Comparison of ENCODE assay signal across 8 cellular contexts in the genomic region with DNA sequence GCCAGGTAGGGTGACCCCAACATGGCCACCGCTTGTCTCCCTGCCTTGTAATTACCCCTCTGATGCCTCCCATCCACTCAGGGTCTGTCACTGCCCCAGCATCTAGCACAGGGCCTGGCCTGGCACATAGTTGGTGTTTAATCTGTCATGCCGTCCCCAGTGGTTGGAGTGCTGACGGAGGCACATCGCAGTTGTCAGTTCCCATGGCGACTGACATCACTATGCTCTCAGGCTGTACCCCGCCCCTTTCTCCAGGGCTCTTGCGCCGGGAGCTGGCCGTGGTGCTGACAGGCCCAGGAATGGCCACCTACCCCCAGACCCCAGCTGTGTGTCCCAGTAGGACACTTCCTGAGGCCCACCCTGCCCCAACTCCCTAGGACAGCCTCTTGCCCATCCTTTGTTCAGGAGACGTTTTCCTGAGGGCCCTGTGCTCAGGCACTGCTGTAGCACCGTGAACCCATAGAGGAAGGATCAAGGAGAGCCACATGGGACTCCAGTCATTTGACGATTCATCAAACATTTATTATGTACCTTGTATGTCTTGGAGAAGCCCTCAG. TPM values are rescaled to one million over a fixed set of nuclear protein-coding genes. Genes with fewer than 3 reads are reported as not detected.
A peak's percentile ranks its signal among the peaks of the same experiment; 100 is the strongest.
DNase-seq lines count a peak whose midpoint lies in the region; TF ChIP-seq lines count a peak whose summit lies in the region.

No MANE protein-coding gene starts in this region.

- H3K9me3 ChIP-seq in mesodermal cell (ENCODE audit: control insufficient read depth, low read length) (no peaks in the 10 kb centered on the region), PC-9 (ENCODE audit: insufficient read depth, low read depth) (no peaks in the 10 kb centered on the region)

- H4K20me1 ChIP-seq in PC-9 (ENCODE audit: insufficient read depth) = no peaks in the 10 kb centered on the region

- no peaks in the 10 kb centered on the region for H3K36me3 ChIP-seq in mesodermal cell (ENCODE audit: control insufficient read depth, insufficient read depth, low read length)
- H3K36me3 ChIP-seq in PC-9 (ENCODE audit: low read depth) = no peaks in the 10 kb centered on the region

- POLR2A ChIA-PET in PC-9 (lab: Charles Lee; ENCODE audit: unreplicated experiment) = no interaction called here

- H3K4me1 ChIP-seq in mesodermal cell (ENCODE audit: control insufficient read depth, insufficient read depth, low read length, poor library complexity, severe bottlenecking) = peaks cover 25% of the 10 kb centered on the region
- H3K4me1 ChIP-seq in PC-9 (replicated peaks; ENCODE audit: insufficient read depth) = no peaks in the 10 kb centered on the region

- intact Hi-C loops in dorsolateral prefrontal cortex (cut with DNase I) = no loop called here
- intact Hi-C loops in PC-9 (cut with micrococcal nuclease; ENCODE audit: unreplicated experiment) = no loop called here

- no peaks in the 10 kb centered on the region for H3K9me2 ChIP-seq in PC-9 (ENCODE audit: insufficient read depth)

- CTCF ChIA-PET in PC-9 (lab: Charles Lee) = no interaction called here

- H3K4me3 ChIP-seq in dorsolateral prefrontal cortex (no peak overlapping the region), mesodermal cell (ENCODE audit: extremely low read depth, insufficient read depth, low read length, poor library complexity, severe bottlenecking) (no peak overlapping the region), PC-9 (no peak overlapping the region)

- H3K27me3 ChIP-seq in dorsolateral prefrontal cortex (no peaks in the 10 kb centered on the region), PC-9 (ENCODE audit: insufficient read depth, low read depth) (no peaks in the 10 kb centered on the region)

- no peak overlapping the region for H2AFZ ChIP-seq in PC-9

- H3K79me2 ChIP-seq in PC-9 (ENCODE audit: low read depth) = no peaks in the 10 kb centered on the region

- BruUV-seq in PC-9 (replicated peaks; lab: Mats Ljungman, UMichigan) = no TSS peak

- no peaks in the 10 kb centered on the region for H3F3A ChIP-seq in PC-9 (ENCODE audit: insufficient read depth, low read depth)

- DNase-seq in Ammon's horn (ENCODE audit: low spot score) (peak; percentile 43), M059J (ENCODE audit: low read depth) (peak; percentile 51), dorsolateral prefrontal cortex (peak in 8 of 10 donors; percentile 22 to 54 (median 47)), AML-193 (lab: John Stamatoyannopoulos, UW) (no peak), PC-9 (no peak), NCI-H2029 (lab: John Stamatoyannopoulos, UW) (no peak)
- no peak for DNase-seq in stimulated activated CD4-positive, alpha-beta T cell treated with anti-CD3 and anti-CD28 coated beads, Interleukin-2, amount 100 ng/mL, for 24 hours

- H3K4me2 ChIP-seq in PC-9 = no peak overlapping the region

- WGBS in mesodermal cell (ENCODE audit: insufficient coverage in 2 of 2), 2 experiments = 10 to 15% methylated on average over 5 to 10 of the region's 12 CpGs

- no peak for TF ChIP-seq CTCF in dorsolateral prefrontal cortex (IDR thresholded peaks at IDR 0.05 in 54 of 56, conservative IDR thresholded peaks at IDR 0.05 in 2 of 56; ENCODE audit: low read depth in 1 of 56, partially characterized antibody in 56 of 56)
- no peak for TF ChIP-seq CTCF in PC-9 (conservative IDR thresholded peaks at IDR 0.05)

- H3K27ac ChIP-seq in dorsolateral prefrontal cortex (peak overlapping the region in 4 of 59 donors; percentile 3 to 66 (median 21)), mesodermal cell (ENCODE audit: low read depth, low read length, severe bottlenecking) (peak overlapping the region; percentile 18), PC-9 (no peak overlapping the region)

RNA-seq across cellular contexts. Expression of a gene that starts 23.0 kb away (rescaled TPM):
- total RNA-seq in M059J (2014; rRNA removed; shearing (Covaris generic)) = 0.89 and 2.1 TPM in 2 replicates
- total RNA-seq in dorsolateral prefrontal cortex = 10 to 100 TPM; 10.4 to 85.9 (median 23.1) TPM
- 7.6 TPM for polyA plus RNA-seq in mesodermal cell (2013, experiment 1 of 2)
- 6.7 TPM for polyA plus RNA-seq in mesodermal cell (2013, experiment 2 of 2)
- 2.3 and 3.1 TPM in 2 replicates for total RNA-seq in PC-9 (2021)

Comparison
In these comparisons a context has a peak if more than half of its experiments do, and no peak if none do; other contexts are left out.
1. DNase-seq: peak in Ammon's horn (single experiment), M059J (single experiment) and dorsolateral prefrontal cortex (8 of 10); none in AML-193 (0 of 2), PC-9 (0 of 2), NCI-H2029 (single experiment) and stimulated activated CD4-positive, alpha-beta T cell treated with anti-CD3 and anti-CD28 coated beads, Interleukin-2, amount 100 ng/mL, for 24 hours (0 of 2).